Comparison of ENCODE assay signal across 1 cellular context in genomic region chr1:203508463-203508862, GRCh38.
A peak's percentile ranks its signal among the peaks of the same experiment; 100 is the strongest.
TF ChIP-seq lines count a peak whose summit lies in the region.

No MANE protein-coding gene starts in this region.

TF ChIP-seq in HepG2, 621 proteins besides CTCF, POLR2A, EP300 and RAD21:
- TF ChIP-seq ZNF414 (CRISPR knock-in tag; IDR thresholded peaks at IDR 0.05) (no peak), STAG1 (CRISPR knock-in tag; IDR thresholded peaks at IDR 0.05) (no peak), ZNF816 (CRISPR knock-in tag; IDR thresholded peaks at IDR 0.05; ENCODE audit: borderline replicate concordance) (no peak), ZNF24 (IDR thresholded peaks at IDR 0.05) (no peak), ZNF264 (CRISPR knock-in tag; IDR thresholded peaks at IDR 0.05) (no peak), ZNF781 (CRISPR knock-in tag; IDR thresholded peaks at IDR 0.05; ENCODE audit: borderline replicate concordance, not compliant biosample characterization) (no peak), ZNF431 (CRISPR knock-in tag; IDR thresholded peaks at IDR 0.05; ENCODE audit: borderline replicate concordance, low read depth) (no peak), ZSCAN25 (CRISPR knock-in tag; IDR thresholded peaks at IDR 0.05) (peak; percentile 89), ZNF780A (CRISPR knock-in tag; IDR thresholded peaks at IDR 0.05) (no peak), ZNF432 (CRISPR knock-in tag; IDR thresholded peaks at IDR 0.05; ENCODE audit: borderline replicate concordance) (no peak), HNF4G (IDR thresholded peaks at IDR 0.05; ENCODE audit: borderline replicate concordance, low read depth, low read length) (0 out of 2 replicates have a peak, but pooled peaks have one; percentile 30), HNF4G (CRISPR knock-in tag; IDR thresholded peaks at IDR 0.05; ENCODE audit: borderline replicate concordance, low read depth) (no peak), ZC3H13 (CRISPR knock-in tag; IDR thresholded peaks at IDR 0.05) (no peak), ZGPAT (CRISPR knock-in tag; IDR thresholded peaks at IDR 0.05) (no peak), YY1 (IDR thresholded peaks at IDR 0.05; ENCODE audit: insufficient read depth, insufficient replicate concordance, low read depth, low read length) (peak; percentile 16)
